10 cellular contexts compared by ENCODE assay signal in the genomic region with DNA sequence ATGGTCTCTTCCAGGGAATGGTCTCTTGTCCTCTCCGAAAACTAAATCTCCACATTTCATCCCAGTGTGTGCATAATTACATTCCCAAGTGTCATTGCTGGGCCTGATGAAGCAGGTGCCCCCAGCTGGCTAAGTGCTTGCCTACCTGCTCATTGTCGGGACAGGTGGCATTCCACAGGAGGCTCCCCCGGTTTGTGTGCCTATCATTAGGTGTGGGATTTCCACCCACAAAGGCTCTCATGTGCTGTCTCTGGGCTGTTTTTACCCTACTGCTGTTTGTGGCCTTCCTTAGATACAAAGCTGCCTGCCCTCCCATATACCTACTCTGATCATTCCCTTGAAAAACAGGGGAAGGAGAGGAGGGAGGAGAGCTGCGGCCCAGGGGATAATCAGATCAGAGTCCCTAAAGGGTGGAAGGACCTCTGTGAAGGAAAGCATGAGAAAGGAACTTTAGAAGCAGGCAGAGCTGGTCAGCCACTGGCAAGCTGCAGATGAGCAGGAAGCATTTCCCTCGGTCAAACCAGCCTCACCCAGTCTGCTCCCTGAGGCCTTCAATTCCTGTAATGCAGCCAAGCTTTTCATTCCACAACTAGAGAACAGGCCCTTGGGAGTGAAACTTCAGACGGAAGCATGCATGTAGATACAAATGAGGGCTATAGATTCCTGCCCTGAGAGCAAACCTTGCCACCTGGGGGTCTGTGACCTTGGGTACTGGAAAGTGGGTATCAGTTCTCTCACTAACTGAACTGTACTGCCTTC.
DNase-seq lines count a peak whose midpoint lies in the region; ATAC-seq and TF ChIP-seq lines count a peak whose summit lies in the region.
"Had no signal": no experiment of that assay in that cellular context is flagged by ENCODE, and none has a peak within 500 bp of the region (broad histone marks: within the 10 kb centered on the region; RNA-seq: fewer than 3 reads in every experiment).

No MANE protein-coding gene starts in this region.

- no peak overlapping the region for H3K27ac ChIP-seq in right cardiac atrium (ENCODE audit: low read length)

- H3K27me3 ChIP-seq in right cardiac atrium (ENCODE audit: control insufficient read depth, insufficient read depth): no peaks in the 10 kb centered on the region

- WGBS in right cardiac atrium: 58% methylated on average over 6 of the region's 6 CpGs

- peaks cover 11% of the 10 kb centered on the region for H3K4me1 ChIP-seq in right cardiac atrium (ENCODE audit: control insufficient read depth, insufficient read depth, low read length)

- TF ChIP-seq CTCF in GM12875 (IDR thresholded peaks at IDR 0.05; ENCODE audit: borderline replicate concordance, insufficient read depth, low read depth, low read length): no peak

- no peaks in the 10 kb centered on the region for H3K9me3 ChIP-seq in right cardiac atrium (ENCODE audit: control insufficient read depth, low read length)

- H3K4me3 ChIP-seq in GM12875 (ENCODE audit: low read depth, low read length): peak overlapping the region; percentile 16
- H3K4me3 ChIP-seq in right cardiac atrium (ENCODE audit: low read length): no peak overlapping the region
- no peak overlapping the region for H3K4me3 ChIP-seq in skeletal muscle cell (ENCODE audit: low read depth, low read length)

- intact Hi-C loops in right cardiac atrium (cut with DNase I): no loop called here

- peak; percentile 70 to 76 for ATAC-seq in right cardiac atrium
- no peak for ATAC-seq in HG03196 (IDR thresholded peaks at IDR 0.05; ENCODE audit: unreplicated experiment)

- DNase-seq in amniotic stem cell (lab: John Stamatoyannopoulos, UW) (peak; percentile 79), right cardiac atrium (no peak), skeletal muscle cell (ENCODE audit: low read depth) (peak; percentile 60), DMS 273 treated with DMSO at 0.1 percent for 48 hours (lab: John Stamatoyannopoulos, UW) (no peak), NCI-H1048 (lab: John Stamatoyannopoulos, UW) (no peak), NCI-H2107 treated with DMSO at 0.1 percent for 48 hours (lab: John Stamatoyannopoulos, UW; ENCODE audit: unreplicated experiment) (no peak)
- DNase-seq: NCI-H524; stimulated activated CD4-positive, alpha-beta T cell treated with anti-CD3 and anti-CD28 coated beads, Interleukin-1b, Interleukin-23, amount 100 ng/mL, for 48 hours had no signal

Comparison
In these comparisons a context has a peak if more than half of its experiments do, and no peak if none do; other contexts are left out.
1. DNase-seq: peak in amniotic stem cell (single experiment) and skeletal muscle cell (single experiment); none in right cardiac atrium (0 of 3), DMS 273 treated with DMSO at 0.1 percent for 48 hours (single experiment), NCI-H1048 (single experiment) and NCI-H2107 treated with DMSO at 0.1 percent for 48 hours (single experiment).